ENCODE assay signal across 15 cellular contexts in the genomic region with DNA sequence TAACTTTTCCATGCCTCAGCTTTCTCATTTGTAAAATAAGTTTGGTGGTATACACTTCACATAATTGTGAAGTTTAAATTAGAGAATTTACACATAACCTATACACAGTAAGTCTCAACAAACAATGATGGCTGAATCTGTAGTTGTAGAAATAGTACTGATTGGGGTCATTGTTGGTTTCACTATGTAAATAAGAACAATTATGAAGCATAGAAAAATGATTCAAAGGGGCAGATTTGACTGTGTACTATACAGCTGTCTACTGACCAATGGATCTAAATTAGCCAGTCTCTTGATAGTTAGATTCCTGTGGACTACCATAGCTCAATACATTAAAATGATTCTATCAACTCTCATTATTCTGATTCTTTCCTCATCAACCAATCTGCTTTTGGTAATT.
"Had no signal": no experiment of that assay in that cellular context is flagged by ENCODE, and none has a peak within 500 bp of the region (broad histone marks: within the 10 kb centered on the region; RNA-seq: fewer than 3 reads in every experiment).

No MANE protein-coding gene starts in this region.

- H3K27ac ChIP-seq: left lung, psoas muscle, transverse colon had no signal

- DNase-seq: activated effector memory CD4-positive, alpha-beta T cell treated with Interleukin-2 at 50 U/mL for 16 hours; activated T-cell treated with anti-CD3 and anti-CD28 coated beads, Interleukin-2, amount 50 U/mL, for 1 hour; amygdala; cortex of kidney; effector memory CD4-positive, alpha-beta T cell; left lung; psoas muscle; stimulated activated CD4-positive, alpha-beta T cell treated with anti-CD3 and anti-CD28 coated beads, Interleukin-12 subunit alpha, Interleukin-12 subunit beta, amount 100 ng/mL, for 4 hours; stimulated activated naive CD4-positive, alpha-beta T cell; substantia nigra; transverse colon had no signal

- H3K4me3 Mint-ChIP-seq: brain; central memory CD8-positive, alpha-beta T cell; natural killer cell treated with Interleukin-12 subunit alpha and Interleukin-12 subunit beta and Interleukin-15 and Interleukin-18, amount 100 ng/mL, for 72 hours had no signal

- H3K36me3 ChIP-seq: left lung, transverse colon had no signal

- H3K27me3 ChIP-seq: left lung, transverse colon had no signal

- H3K4me3 ChIP-seq: left lung, psoas muscle, transverse colon had no signal

- H3K9me3 Mint-ChIP-seq: activated naive CD4-positive, alpha-beta T cell treated with anti-CD3 and anti-CD28 coated beads, Interleukin-2, amount 50 U/mL, for 72 hours; central memory CD8-positive, alpha-beta T cell had no signal

- H3K27me3 Mint-ChIP-seq: brain had no signal

- H3K4me1 ChIP-seq: left lung, psoas muscle, transverse colon had no signal

- H3K27ac Mint-ChIP-seq: activated naive CD4-positive, alpha-beta T cell treated with anti-CD3 and anti-CD28 coated beads, Interleukin-2, amount 50 U/mL, for 72 hours; brain; natural killer cell treated with Interleukin-12 subunit alpha and Interleukin-12 subunit beta and Interleukin-15 and Interleukin-18, amount 100 ng/mL, for 72 hours had no signal

- H3K36me3 Mint-ChIP-seq: activated naive CD4-positive, alpha-beta T cell treated with anti-CD3 and anti-CD28 coated beads, Interleukin-2, amount 50 U/mL, for 72 hours; brain; natural killer cell treated with Interleukin-12 subunit alpha and Interleukin-12 subunit beta and Interleukin-15 and Interleukin-18, amount 100 ng/mL, for 72 hours had no signal

- H3K4me1 Mint-ChIP-seq: brain; central memory CD8-positive, alpha-beta T cell had no signal

- ATAC-seq: activated naive CD4-positive, alpha-beta T cell treated with anti-CD3 and anti-CD28 coated beads, Interleukin-2, amount 50 U/mL, for 72 hours; left lung; natural killer cell treated with Interleukin-12 subunit alpha and Interleukin-12 subunit beta and Interleukin-15 and Interleukin-18, amount 100 ng/mL, for 72 hours had no signal

- H3K9me3 ChIP-seq: left lung, psoas muscle, transverse colon had no signal
